Comparison of ENCODE assay signal across 10 cellular contexts in the genomic region with DNA sequence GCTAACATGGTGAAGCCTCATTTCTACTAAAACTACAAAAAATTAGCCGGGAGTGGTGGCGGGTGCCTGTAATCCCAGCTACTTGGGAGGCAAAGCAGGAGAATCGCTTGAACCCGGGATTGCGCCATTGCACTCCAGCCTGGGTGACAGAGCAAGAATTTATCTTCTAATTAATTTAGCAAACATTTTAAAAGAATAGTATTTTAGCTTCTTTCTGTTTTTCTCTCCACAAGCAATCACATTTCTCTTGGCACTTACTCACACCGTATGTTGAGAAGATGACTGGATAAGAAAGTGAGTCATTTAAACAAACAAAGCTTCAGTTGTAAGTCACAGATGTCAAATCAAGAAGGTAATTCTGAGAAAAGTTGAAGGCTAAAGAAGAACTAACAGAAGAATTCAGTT.
DNase-seq lines count a peak whose midpoint lies in the region; ATAC-seq and TF ChIP-seq lines count a peak whose summit lies in the region.
"Had no signal": no experiment of that assay in that cellular context is flagged by ENCODE, and none has a peak within 500 bp of the region (broad histone marks: within the 10 kb centered on the region; RNA-seq: fewer than 3 reads in every experiment).

No MANE protein-coding gene starts in this region.

- no peaks in the 10 kb centered on the region for H3K27me3 Mint-ChIP-seq in CD14-positive monocyte (ENCODE audit: low read depth in 3 of 3)

- no peak for ATAC-seq in GM21390 (IDR thresholded peaks at IDR 0.05; ENCODE audit: unreplicated experiment)
- no peak for ATAC-seq in HG03432 (IDR thresholded peaks at IDR 0.05; ENCODE audit: unreplicated experiment)

- POLR2A ChIA-PET in BJ (lab: Charles Lee) = no interaction called here

- H3K9me3 ChIP-seq in mesodermal cell (ENCODE audit: control insufficient read depth, low read length) = no peaks in the 10 kb centered on the region

- peak; percentile 5 for DNase-seq in BJ (ENCODE audit: low read depth)
- DNase-seq in LoVo (ENCODE audit: low spot score) = peak; percentile 72
- peak; percentile 84 for DNase-seq in choroid plexus epithelial cell (ENCODE audit: low read depth)
- no peak for DNase-seq in CD14-positive monocyte (ENCODE audit: low spot score)
- no peak for DNase-seq in NCI-H128 (lab: John Stamatoyannopoulos, UW; ENCODE audit: unreplicated experiment)
- DNase-seq: NCI-H82; stimulated activated naive CD4-positive, alpha-beta T cell treated with Interleukin-2 at 50 U/mL for 16 hours had no signal

- H3K4me1 Mint-ChIP-seq in CD14-positive monocyte = no peaks in the 10 kb centered on the region

- CTCF ChIA-PET in BJ (lab: Yijun Ruan, JAX) = no interaction called here

- H3K27ac Mint-ChIP-seq in CD14-positive monocyte = no peak overlapping the region

- WGBS in mesodermal cell (ENCODE audit: insufficient coverage in 2 of 2), 2 experiments = 92 to 100% methylated on average over 2 to 3 of the region's 6 CpGs

- no peak overlapping the region for H3K4me3 Mint-ChIP-seq in CD14-positive monocyte

- peaks cover 0 to 6% (median 0%) of the 10 kb centered on the region in 7 donors for H3K9me3 Mint-ChIP-seq in CD14-positive monocyte

- H3K27ac ChIP-seq in mesodermal cell (ENCODE audit: low read depth, low read length, severe bottlenecking) = peak overlapping the region; percentile 2

- no peak for TF ChIP-seq CTCF in BJ (IDR thresholded peaks at IDR 0.05; ENCODE audit: insufficient read depth, low read depth, low read length)
- TF ChIP-seq CTCF in choroid plexus epithelial cell (conservative IDR thresholded peaks at IDR 0.05; ENCODE audit: low read depth, low read length) = no peak
- TF ChIP-seq CTCF in CD14-positive monocyte (IDR thresholded peaks at IDR 0.05) = no peak

- H3K36me3 ChIP-seq in BJ (ENCODE audit: control insufficient read depth, insufficient read depth, low read length) (no peaks in the 10 kb centered on the region), mesodermal cell (ENCODE audit: control insufficient read depth, insufficient read depth, low read length) (no peaks in the 10 kb centered on the region)

- H3K4me1 ChIP-seq in mesodermal cell (ENCODE audit: control insufficient read depth, insufficient read depth, low read length, poor library complexity, severe bottlenecking) = peaks cover 14% of the 10 kb centered on the region

- H3K36me3 Mint-ChIP-seq in CD14-positive monocyte = no peaks in the 10 kb centered on the region

- H3K27me3 ChIP-seq in BJ (ENCODE audit: control insufficient read depth, insufficient read depth, low read length) = no peaks in the 10 kb centered on the region

- H3K4me3 ChIP-seq in BJ (ENCODE audit: low read depth, low read length) = no peak overlapping the region
- H3K4me3 ChIP-seq in choroid plexus epithelial cell (ENCODE audit: low read depth, low read length) = no peak overlapping the region
- no peak overlapping the region for H3K4me3 ChIP-seq in mesodermal cell (ENCODE audit: extremely low read depth, insufficient read depth, low read length, poor library complexity, severe bottlenecking)

- intact Hi-C loops in CD14-positive monocyte (cut with micrococcal nuclease) = no loop called here

Comparison
In these comparisons a context has a peak if more than half of its experiments do, and no peak if none do; other contexts are left out.
1. DNase-seq: peak in BJ (single experiment), LoVo (single experiment) and choroid plexus epithelial cell (single experiment); none in CD14-positive monocyte (single experiment) and NCI-H128 (single experiment).